Comparison of ENCODE assay signal across 10 cellular contexts in genomic region chr9:738209-738915, GRCh38.
DNase-seq lines count a peak whose midpoint lies in the region; ATAC-seq, FAIRE-seq and TF ChIP-seq lines count a peak whose summit lies in the region.
"Had no signal": no experiment of that assay in that cellular context is flagged by ENCODE, and none has a peak within 500 bp of the region (broad histone marks: within the 10 kb centered on the region; RNA-seq: fewer than 3 reads in every experiment).

No MANE protein-coding gene starts in this region.

- peak; percentile 89 for DNase-seq in AG09309 (ENCODE audit: low read depth)
- peak; percentile 87 for DNase-seq in RCC 7860 (ENCODE audit: low spot score)
- peak; percentile 87 to 99 for DNase-seq in fibroblast of lung (ENCODE audit: low read depth in 2 of 2)
- no peak for DNase-seq in pancreas
- no peak for DNase-seq in NCI-H526 (lab: John Stamatoyannopoulos, UW)
- no peak for DNase-seq in Karpas-422
- DNase-seq: COR-L47, cortex of kidney had no signal

- H3K9me3 ChIP-seq in fibroblast of lung (ENCODE audit: control insufficient read depth, insufficient read depth, low read depth, low read length) = no peaks in the 10 kb centered on the region
- H3K9me3 ChIP-seq in pancreas = no peaks in the 10 kb centered on the region
- H3K9me3 ChIP-seq in Karpas-422 (ENCODE audit: low read length) = no peaks in the 10 kb centered on the region

- H3K4me1 ChIP-seq in fibroblast of lung (ENCODE audit: control insufficient read depth, extremely low read depth, insufficient read depth, low read length) (peaks cover 37% of the 10 kb centered on the region), pancreas (no peaks in the 10 kb centered on the region), Karpas-422 (ENCODE audit: low read length) (no peaks in the 10 kb centered on the region)

- H3K36me3 ChIP-seq in fibroblast of lung (ENCODE audit: control insufficient read depth, insufficient read depth, low read length) (peaks cover 7% of the 10 kb centered on the region), pancreas (peaks cover 3 to 85% (median 22%) of the 10 kb centered on the region in 3 donors), Karpas-422 (ENCODE audit: insufficient read depth, low read length) (peaks cover 16% of the 10 kb centered on the region; the same call in 1 of the 2 replicates)

- no peak overlapping the region for H2AFZ ChIP-seq in fibroblast of lung (ENCODE audit: low read length)
- H2AFZ ChIP-seq in Karpas-422 (ENCODE audit: low read length) = no peak overlapping the region

- H3K4me1 Mint-ChIP-seq in activated T-helper 17 cell treated with anti-CD3 and anti-CD28 coated beads, Interleukin-2, amount 50 U/mL, for 72 hours = no peaks in the 10 kb centered on the region

- H3K9ac ChIP-seq in fibroblast of lung (ENCODE audit: insufficient read depth, low read length) (peak overlapping the region; percentile 11), Karpas-422 (ENCODE audit: low read length) (no peak overlapping the region)

- no peak for TF ChIP-seq CTCF in AG09309 (IDR thresholded peaks at IDR 0.05; ENCODE audit: control insufficient read depth, insufficient read depth, low read depth, low read length, missing control alignments)
- TF ChIP-seq CTCF in fibroblast of lung (conservative IDR thresholded peaks at IDR 0.05 in 1 of 2, IDR thresholded peaks at IDR 0.05 in 1 of 2; ENCODE audit: low read depth in 1 of 2, low read length in 2 of 2) = no peak
- no peak for TF ChIP-seq CTCF in pancreas (IDR thresholded peaks at IDR 0.05)

- WGBS in pancreas, 2 donors = 83% methylated on average over 14 of the region's 14 CpGs

- ATAC-seq in pancreas = peak in 3 of 4 donors; percentile 40 to 61 (median 45)
- no peak for ATAC-seq in activated T-helper 17 cell treated with anti-CD3 and anti-CD28 coated beads, Interleukin-2, amount 50 U/mL, for 72 hours (replicated peaks)
- no peak for ATAC-seq in GM18517 (IDR thresholded peaks at IDR 0.05; ENCODE audit: unreplicated experiment)

- peaks cover 12% of the 10 kb centered on the region for H3K36me3 Mint-ChIP-seq in activated T-helper 17 cell treated with anti-CD3 and anti-CD28 coated beads, Interleukin-2, amount 50 U/mL, for 72 hours (ENCODE audit: low read depth)

- H3K27me3 Mint-ChIP-seq in activated T-helper 17 cell treated with anti-CD3 and anti-CD28 coated beads, Interleukin-2, amount 50 U/mL, for 72 hours = no peaks in the 10 kb centered on the region

- H3K27me3 ChIP-seq in fibroblast of lung (ENCODE audit: control insufficient read depth, insufficient read depth, low read length) (no peaks in the 10 kb centered on the region), pancreas (no peaks in the 10 kb centered on the region), Karpas-422 (ENCODE audit: low read length) (no peaks in the 10 kb centered on the region)

- no peak overlapping the region for H3K4me3 Mint-ChIP-seq in activated T-helper 17 cell treated with anti-CD3 and anti-CD28 coated beads, Interleukin-2, amount 50 U/mL, for 72 hours

- FAIRE-seq in RCC 7860 (lab: Jason Lieb, UNC) = peak; percentile 92
- FAIRE-seq in pancreas (lab: Jason Lieb, UNC) = peak; percentile 34

- H3K4me2 ChIP-seq in fibroblast of lung (ENCODE audit: extremely low read depth, insufficient read depth, low read length) (peak overlapping the region; percentile 60), Karpas-422 (ENCODE audit: low read depth, low read length, poor library complexity, severe bottlenecking) (no peak overlapping the region)

- peak overlapping the region; percentile 87 for H3K27ac ChIP-seq in fibroblast of lung (ENCODE audit: insufficient read depth, low read length)
- peak overlapping the region in 1 of 4 donors; percentile 22 for H3K27ac ChIP-seq in pancreas
- H3K27ac ChIP-seq in Karpas-422 (ENCODE audit: low read length) = no peak overlapping the region

- intact Hi-C loops in pancreas (cut with DNase I) = no loop called here

- H3K4me3 ChIP-seq in AG09309 (ENCODE audit: control insufficient read depth, low read depth, low read length) (no peak overlapping the region), fibroblast of lung (replicated peaks in 1 of 4; ENCODE audit: control extremely low read depth in 1 of 4, insufficient read depth in 1 of 4, low read depth in 3 of 4, low read length in 4 of 4) (no peak overlapping the region), pancreas (no peak overlapping the region), Karpas-422 (ENCODE audit: low read length) (no peak overlapping the region)

- H3K27ac Mint-ChIP-seq in activated T-helper 17 cell treated with anti-CD3 and anti-CD28 coated beads, Interleukin-2, amount 50 U/mL, for 72 hours = no peak overlapping the region

- H3K9me3 Mint-ChIP-seq in activated T-helper 17 cell treated with anti-CD3 and anti-CD28 coated beads, Interleukin-2, amount 50 U/mL, for 72 hours = no peaks in the 10 kb centered on the region

- H3K9me2 ChIP-seq in Karpas-422 (replicated peaks; ENCODE audit: insufficient read depth, low read length) = no peaks in the 10 kb centered on the region

- no peaks in the 10 kb centered on the region for H4K20me1 ChIP-seq in fibroblast of lung (ENCODE audit: control insufficient read depth, extremely low read depth, insufficient read depth, low read length)
- H4K20me1 ChIP-seq in Karpas-422 (ENCODE audit: insufficient read depth, low read depth, low read length) = no peaks in the 10 kb centered on the region

- H3K79me2 ChIP-seq in fibroblast of lung (ENCODE audit: control insufficient read depth, insufficient read depth, low read length) (no peaks in the 10 kb centered on the region), Karpas-422 (ENCODE audit: low read length) (no peaks in the 10 kb centered on the region)

Comparison
In these comparisons a context has a peak if more than half of its experiments do, and no peak if none do; other contexts are left out.
1. DNase-seq: peak in AG09309 (single experiment), RCC 7860 (single experiment) and fibroblast of lung (2 of 2); none in pancreas (0 of 6), NCI-H526 (0 of 2) and Karpas-422 (single experiment).
2. ATAC-seq: peak in pancreas (3 of 4); none in activated T-helper 17 cell treated with anti-CD3 and anti-CD28 coated beads, Interleukin-2, amount 50 U/mL, for 72 hours (single experiment) and GM18517 (single experiment).